In genomic region chr16:64950262-64950661, GRCh38 we compare ENCODE assay signal across 1 cellular context.
TF ChIP-seq lines count a peak whose summit lies in the region.

No MANE protein-coding gene starts in this region.

TF ChIP-seq in HepG2, 621 proteins besides CTCF, POLR2A, EP300 and RAD21 (continued from another document):
- no peak for TF ChIP-seq ZXDC (CRISPR knock-in tag; IDR thresholded peaks at IDR 0.05)
- TF ChIP-seq NONO (IDR thresholded peaks at IDR 0.05), result no peak
- TF ChIP-seq NONO (CRISPR knock-in tag; conservative IDR thresholded peaks at IDR 0.05), result no peak
